ENCODE assay signal across 8 cellular contexts in the genomic region with DNA sequence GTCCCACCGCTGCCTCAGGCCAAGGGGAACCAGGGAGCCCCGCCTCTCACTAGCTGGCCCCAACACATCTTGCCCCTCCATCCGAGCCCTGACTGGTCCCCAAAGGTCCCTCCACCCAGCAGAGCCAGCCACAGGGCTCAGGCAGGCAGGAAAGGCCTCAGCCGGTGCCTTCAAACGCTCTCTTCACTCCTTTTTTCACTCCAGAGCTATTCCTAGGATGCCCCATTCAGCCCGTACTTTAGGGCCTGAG. TPM values are rescaled to one million over a fixed set of nuclear protein-coding genes. Genes with fewer than 3 reads are reported as not detected.
A peak's percentile ranks its signal among the peaks of the same experiment; 100 is the strongest.
DNase-seq lines count a peak whose midpoint lies in the region; ATAC-seq and TF ChIP-seq lines count a peak whose summit lies in the region.

No MANE protein-coding gene starts in this region.

- no peak for TF ChIP-seq POLR2A in ovary (IDR thresholded peaks at IDR 0.05)

- peak overlapping the region; percentile 99 for H3K27ac Mint-ChIP-seq in CD8-positive, alpha-beta T cell

- H3K9me3 ChIP-seq in CD8-positive, alpha-beta T cell (ENCODE audit: low read length): no peaks in the 10 kb centered on the region
- no peaks in the 10 kb centered on the region for H3K9me3 ChIP-seq in OCI-LY7 (ENCODE audit: low read length)
- H3K9me3 ChIP-seq in ovary: no peaks in the 10 kb centered on the region

- TF ChIP-seq EP300 in ovary (IDR thresholded peaks at IDR 0.05): no peak

- DNase-seq in CD8-positive, alpha-beta T cell: peak in 1 of 7 experiments; percentile 22
- DNase-seq in OCI-LY7 (ENCODE audit: low spot score): no peak
- no peak for DNase-seq in epithelial cell of prostate (ENCODE audit: low read depth, low spot score)
- DNase-seq in ovary: no peak
- no peak for DNase-seq in DMS153 treated with DMSO at 0.1 percent for 48 hours (lab: John Stamatoyannopoulos, UW; ENCODE audit: unreplicated experiment)
- no peak for DNase-seq in NCI-H128 (lab: John Stamatoyannopoulos, UW; ENCODE audit: unreplicated experiment)

- H3K4me3 ChIP-seq in CD8-positive, alpha-beta T cell (ENCODE audit: low read depth, low read length): peak overlapping the region; percentile 87
- H3K4me3 ChIP-seq in OCI-LY7 (ENCODE audit: low read depth, low read length, poor library complexity, severe bottlenecking) (peak overlapping the region; percentile 99), ovary (peak overlapping the region; percentile 69)

- peak overlapping the region; percentile 87 for H3K4me3 Mint-ChIP-seq in CD8-positive, alpha-beta T cell

- H3K27ac ChIP-seq in CD8-positive, alpha-beta T cell (ENCODE audit: low read depth, low read length): peak overlapping the region; percentile 95
- H3K27ac ChIP-seq in OCI-LY7 (ENCODE audit: low read depth, low read length, poor library complexity, severe bottlenecking) (peak overlapping the region; percentile 100), epithelial cell of prostate (peak overlapping the region; percentile 91), ovary (peak overlapping the region; percentile 64 to 91)

- WGBS in ovary, 3 donors: 14 to 23% (median 19%) methylated on average over 6 of the region's 6 CpGs

- ATAC-seq in CD8-positive, alpha-beta T cell: no peak
- ATAC-seq in GM18907 (IDR thresholded peaks at IDR 0.05; ENCODE audit: unreplicated experiment) (no peak), GM21619 (IDR thresholded peaks at IDR 0.05; ENCODE audit: unreplicated experiment) (no peak)

- H3K4me1 ChIP-seq in CD8-positive, alpha-beta T cell (ENCODE audit: insufficient read depth, low read length): peaks cover 18% of the 10 kb centered on the region
- H3K4me1 ChIP-seq in OCI-LY7 (ENCODE audit: insufficient read depth, low read length, poor library complexity, severe bottlenecking) (peaks cover 44% of the 10 kb centered on the region), ovary (ENCODE audit: insufficient read depth) (peaks cover 10% of the 10 kb centered on the region)

- peaks cover 25% of the 10 kb centered on the region for H3K36me3 Mint-ChIP-seq in CD8-positive, alpha-beta T cell

- H3K4me2 ChIP-seq in OCI-LY7 (ENCODE audit: low read length): peak overlapping the region; percentile 100

- CTCF ChIA-PET in CD8-positive, alpha-beta T cell (lab: Charles Lee): interaction anchor here (1.3 to 11.6 kb wide), 5 partner anchors 17 to 133 kb away, joined by 3 to 205 read pairs (median 7); a partner anchor contains a TSS
- CTCF ChIA-PET in OCI-LY7 (lab: Charles Lee; ENCODE audit: unreplicated experiment): no interaction called here

- H3K27me3 Mint-ChIP-seq in CD8-positive, alpha-beta T cell (ENCODE audit: low read depth): no peaks in the 10 kb centered on the region

- no peaks in the 10 kb centered on the region for H3K9me3 Mint-ChIP-seq in CD8-positive, alpha-beta T cell

- H2AFZ ChIP-seq in OCI-LY7 (ENCODE audit: low read length): no peak overlapping the region

- no peaks in the 10 kb centered on the region for H4K20me1 ChIP-seq in OCI-LY7 (ENCODE audit: insufficient read depth, low read length)

- H3K4me1 Mint-ChIP-seq in CD8-positive, alpha-beta T cell (ENCODE audit: low read depth): peaks cover 34% of the 10 kb centered on the region

- H3K27me3 ChIP-seq in CD8-positive, alpha-beta T cell (ENCODE audit: insufficient read depth, low read length): no peaks in the 10 kb centered on the region
- no peaks in the 10 kb centered on the region for H3K27me3 ChIP-seq in ovary

- POLR2A ChIA-PET in CD8-positive, alpha-beta T cell (lab: Charles Lee): interaction anchor here (1.1 to 10.2 kb wide), 5 partner anchors 13 to 42 kb away, joined by 4 to 100 read pairs (median 17); a partner anchor contains a TSS
- POLR2A ChIA-PET in OCI-LY7 (lab: Charles Lee): interaction anchor here (1.6 to 1.7 kb wide), 4 partner anchors 39 to 46 kb away, joined by 3 to 6 read pairs (median 5); a partner anchor contains a TSS

- no peaks in the 10 kb centered on the region for H3K9me2 ChIP-seq in OCI-LY7 (ENCODE audit: insufficient read depth, low read length)

- BruUV-seq in OCI-LY7 (replicated peaks; lab: Mats Ljungman, UMichigan): no TSS peak

- intact Hi-C loops in CD8-positive, alpha-beta T cell (cut with DNase I, micrococcal nuclease): loop anchor here (1.0 to 5.0 kb wide), 2 partner anchors 133 to 135 kb away; a partner anchor contains a TSS
- intact Hi-C loops in OCI-LY7 (cut with micrococcal nuclease; ENCODE audit: unreplicated experiment) (loop anchor here (10.0 kb wide), 1 partner anchor 447 kb away; a partner anchor contains a TSS), ovary (cut with DNase I) (no loop called here)

- no peaks in the 10 kb centered on the region for H3K36me3 ChIP-seq in CD8-positive, alpha-beta T cell (ENCODE audit: insufficient read depth, low read length)
- peaks cover 40% of the 10 kb centered on the region for H3K36me3 ChIP-seq in OCI-LY7 (ENCODE audit: insufficient read depth, low read length)
- H3K36me3 ChIP-seq in ovary: no peaks in the 10 kb centered on the region

- peaks cover 30% of the 10 kb centered on the region; the same call in 1 of the 2 replicates for H3K79me2 ChIP-seq in OCI-LY7 (ENCODE audit: insufficient read depth, low read depth, low read length)

- no peak for TF ChIP-seq CTCF in CD8-positive, alpha-beta T cell (IDR thresholded peaks at IDR 0.05)
- no peak for TF ChIP-seq CTCF in OCI-LY7 (conservative IDR thresholded peaks at IDR 0.05; ENCODE audit: low read length)
- no peak for TF ChIP-seq CTCF in ovary (IDR thresholded peaks at IDR 0.05)

RNA-seq across cellular contexts. Expression of a gene that starts 1.5 kb away (rescaled TPM):
- total RNA-seq in CD8-positive, alpha-beta T cell: 100 to 1,000 TPM; 432 to 440 TPM
- 126 and 127 TPM in 2 replicates for total RNA-seq in OCI-LY7 (2014; rRNA removed; shearing (Covaris generic))
- 119 and 128 TPM in 2 replicates for total RNA-seq in OCI-LY7 (2022)
- total RNA-seq in ovary: 10 to 100 TPM in 5 of 7 donors, 1 to 10 TPM in 2; 7.0 to 22.3 (median 11.4) TPM
- 10 to 100 TPM in 1 of 2 donors, 1 to 10 TPM in 1; 1.2 to 14.7 TPM for polyA plus RNA-seq in ovary

RNA-seq across cellular contexts. Expression of a gene that starts 7.2 kb away (rescaled TPM):
- 10 to 100 TPM; 34.4 to 35.3 TPM for total RNA-seq in CD8-positive, alpha-beta T cell
- total RNA-seq in OCI-LY7 (2014; rRNA removed; shearing (Covaris generic)): 77.5 and 82.7 TPM in 2 replicates
- 90.5 and 105 TPM in 2 replicates for total RNA-seq in OCI-LY7 (2022)
- 10 to 100 TPM; 36.7 to 95.5 (median 64.2) TPM for total RNA-seq in ovary
- 10 to 100 TPM; 64.9 to 87.3 TPM for polyA plus RNA-seq in ovary

RNA-seq across cellular contexts. Expression of a gene that starts 16.8 kb away (rescaled TPM):
- 1 to 10 TPM; 6.2 to 6.3 TPM for total RNA-seq in CD8-positive, alpha-beta T cell
- 2.8 and 3.6 TPM in 2 replicates for total RNA-seq in OCI-LY7 (2014; rRNA removed; shearing (Covaris generic))
- total RNA-seq in OCI-LY7 (2022) (6.2 and 6.8 TPM in 2 replicates), ovary (1 to 10 TPM in 6 of 7 donors, under 1 TPM in 1; 0.80 to 4.9 (median 2.5) TPM)
- 1 to 10 TPM; 1.2 to 2.8 TPM for polyA plus RNA-seq in ovary

RNA-seq across cellular contexts. Expression of a gene that starts 23.1 kb away (rescaled TPM):
- not detected for total RNA-seq in CD8-positive, alpha-beta T cell
- 0.09 TPM in 1 of 2 replicates, not detected in the other for total RNA-seq in OCI-LY7 (2014; rRNA removed; shearing (Covaris generic))
- total RNA-seq in OCI-LY7 (2022) (0.46 TPM in 1 of 2 replicates, not detected in the other), ovary (1 to 10 TPM in 1 of 7 donors, under 1 TPM in 4, not detected in 2; 0.34 to 1.5 (median 0.50) TPM)
- polyA plus RNA-seq in ovary: 1 to 10 TPM in 1 of 2 donors, not detected in 1; 1.3 TPM

RNA-seq across cellular contexts. Expression of a gene that starts 41.6 kb away (rescaled TPM):
- total RNA-seq in CD8-positive, alpha-beta T cell: under 1 TPM in 1 of 2 experiments, not detected in 1; 0.05 TPM
- total RNA-seq in OCI-LY7 (2014; rRNA removed; shearing (Covaris generic)): not detected in 2 replicates
- total RNA-seq in OCI-LY7 (2022) (not detected in 2 replicates), ovary (1 to 10 TPM in 3 of 7 donors, under 1 TPM in 3, not detected in 1; 0.36 to 3.0 (median 1.1) TPM)
- 1 to 10 TPM in 1 of 2 donors, under 1 TPM in 1; 0.63 to 1.1 TPM for polyA plus RNA-seq in ovary

Comparison
In these comparisons a context has a peak if more than half of its experiments do, and no peak if none do; other contexts are left out.
1. RNA of a gene that starts 1.5 kb away (total RNA-seq): 432 to 440 TPM in CD8-positive, alpha-beta T cell and 119 to 128 TPM in OCI-LY7; 7.0 to 22.3 TPM in ovary; every median in the first group is over 4 times any median in the second.
2. intact Hi-C loops: an anchor here in CD8-positive, alpha-beta T cell (1.0 to 5.0 kb wide) and OCI-LY7 (10.0 kb wide); none called in ovary.
3. Peak in every context shown above with its lines, with median percentiles within 50 percentile points of each other: H3K27ac ChIP-seq and H3K4me3 ChIP-seq.